Comparison of ENCODE assay signal across 8 cellular contexts in genomic region chr11:65574963-65575567, GRCh38. TPM values are rescaled to one million over a fixed set of nuclear protein-coding genes. Genes with fewer than 3 reads are reported as not detected.
DNase-seq lines count a peak whose midpoint lies in the region; ATAC-seq and TF ChIP-seq lines count a peak whose summit lies in the region.

No MANE protein-coding gene starts in this region.

- peaks cover 18% of the 10 kb centered on the region for H3K4me1 ChIP-seq in iPS-18a (ENCODE audit: control insufficient read depth, low read depth, low read length)

- H3K36me3 Mint-ChIP-seq in activated naive CD4-positive, alpha-beta T cell treated with anti-CD3 and anti-CD28 coated beads, Interleukin-2, amount 50 U/mL, for 72 hours, result peaks cover 30 to 32% of the 10 kb centered on the region in 2 donors

- no peaks in the 10 kb centered on the region for H3K27me3 Mint-ChIP-seq in stimulated activated naive CD8-positive, alpha-beta T cell treated with anti-CD3 and anti-CD28 coated beads, Interleukin-15, amount 100 ng/mL, for 72 hours

- H3K27ac Mint-ChIP-seq in activated naive CD4-positive, alpha-beta T cell treated with anti-CD3 and anti-CD28 coated beads, Interleukin-2, amount 50 U/mL, for 72 hours, result peak overlapping the region; percentile 92 to 93
- H3K27ac Mint-ChIP-seq in stimulated activated naive CD8-positive, alpha-beta T cell treated with anti-CD3 and anti-CD28 coated beads, Interleukin-15, amount 100 ng/mL, for 72 hours, result peak overlapping the region; percentile 91 to 97

- H3K4me3 ChIP-seq in AG09309 (ENCODE audit: control insufficient read depth, low read depth, low read length), result peak overlapping the region; percentile 86
- peak overlapping the region; percentile 53 for H3K4me3 ChIP-seq in iPS-18a (ENCODE audit: low read length)

- H3K4me3 Mint-ChIP-seq in stimulated activated naive CD8-positive, alpha-beta T cell treated with anti-CD3 and anti-CD28 coated beads, Interleukin-15, amount 100 ng/mL, for 72 hours, result peak overlapping the region; percentile 90 to 91

- no peak for TF ChIP-seq CTCF in AG09309 (IDR thresholded peaks at IDR 0.05; ENCODE audit: control insufficient read depth, insufficient read depth, low read depth, low read length, missing control alignments)

- peaks cover 82% of the 10 kb centered on the region for H3K4me1 Mint-ChIP-seq in stimulated activated naive CD8-positive, alpha-beta T cell treated with anti-CD3 and anti-CD28 coated beads, Interleukin-15, amount 100 ng/mL, for 72 hours

- H3K27me3 ChIP-seq in iPS-18a (ENCODE audit: control insufficient read depth, insufficient read depth, low read length), result peaks cover 36% of the 10 kb centered on the region

- no peak overlapping the region for H3K9ac ChIP-seq in iPS-18a (ENCODE audit: low read length)

- H3K9me3 ChIP-seq in iPS-18a (ENCODE audit: control insufficient read depth, low read depth, low read length), result no peaks in the 10 kb centered on the region

- no peak for DNase-seq in AG09309 (ENCODE audit: low read depth)
- peak in 58 of 76 experiments; percentile 15 to 72 (median 55) for DNase-seq in HUDEP-2 (lab: John Stamatoyannopoulos, UW; ENCODE audit: unreplicated experiment in 76 of 76)
- DNase-seq in activated naive CD4-positive, alpha-beta T cell treated with anti-CD3 and anti-CD28 coated beads, Interleukin-2, amount 50 U/mL, for 72 hours (ENCODE audit: low spot score in 2 of 2), result peak in 1 of 2 donors; percentile 42
- DNase-seq in stimulated activated naive CD8-positive, alpha-beta T cell treated with anti-CD3 and anti-CD28 coated beads, Interleukin-15, amount 100 ng/mL, for 72 hours, result no peak
- no peak for DNase-seq in activated gamma-delta T cell (lab: John Stamatoyannopoulos, UW)
- no peak for DNase-seq in nucleus accumbens (lab: John Stamatoyannopoulos, UW)

- H3K9me3 Mint-ChIP-seq in activated naive CD4-positive, alpha-beta T cell treated with anti-CD3 and anti-CD28 coated beads, Interleukin-2, amount 50 U/mL, for 72 hours, result no peaks in the 10 kb centered on the region
- no peaks in the 10 kb centered on the region for H3K9me3 Mint-ChIP-seq in stimulated activated naive CD8-positive, alpha-beta T cell treated with anti-CD3 and anti-CD28 coated beads, Interleukin-15, amount 100 ng/mL, for 72 hours

- H3K36me3 ChIP-seq in iPS-18a (ENCODE audit: control insufficient read depth, low read depth, low read length), result no peaks in the 10 kb centered on the region

- H3K27ac ChIP-seq in iPS-18a (ENCODE audit: low read length), result no peak overlapping the region

- ATAC-seq in activated naive CD4-positive, alpha-beta T cell treated with anti-CD3 and anti-CD28 coated beads, Interleukin-2, amount 50 U/mL, for 72 hours, result no peak
- ATAC-seq in stimulated activated naive CD8-positive, alpha-beta T cell treated with anti-CD3 and anti-CD28 coated beads, Interleukin-15, amount 100 ng/mL, for 72 hours, result peak; percentile 1
- ATAC-seq in GM21737 (IDR thresholded peaks at IDR 0.05; ENCODE audit: unreplicated experiment), result no peak

RNA-seq across cellular contexts. Expression of gene EHBP1L1, which starts 0.8 kb away (rescaled TPM):
- total RNA-seq in activated naive CD4-positive, alpha-beta T cell treated with anti-CD3 and anti-CD28 coated beads, Interleukin-2, amount 50 U/mL, for 72 hours, result 100 to 1,000 TPM; 101 to 144 TPM

RNA-seq across cellular contexts. Expression of gene FAM89B, which starts 2.7 kb away (rescaled TPM):
- total RNA-seq in activated naive CD4-positive, alpha-beta T cell treated with anti-CD3 and anti-CD28 coated beads, Interleukin-2, amount 50 U/mL, for 72 hours, result 10 to 100 TPM; 32.6 to 47.1 TPM

RNA-seq across cellular contexts. Expression of gene ZNRD2, which starts 4.8 kb away (rescaled TPM):
- 10 to 100 TPM; 35.9 to 44.3 TPM for total RNA-seq in activated naive CD4-positive, alpha-beta T cell treated with anti-CD3 and anti-CD28 coated beads, Interleukin-2, amount 50 U/mL, for 72 hours

RNA-seq across cellular contexts. Expression of gene LTBP3, which starts 16.9 kb away (rescaled TPM):
- 10 to 100 TPM; 66.6 to 90.4 TPM for total RNA-seq in activated naive CD4-positive, alpha-beta T cell treated with anti-CD3 and anti-CD28 coated beads, Interleukin-2, amount 50 U/mL, for 72 hours

RNA-seq across cellular contexts. Expression of gene KCNK7, which starts 20.5 kb away (rescaled TPM):
- under 1 TPM; 0.66 to 0.74 TPM for total RNA-seq in activated naive CD4-positive, alpha-beta T cell treated with anti-CD3 and anti-CD28 coated beads, Interleukin-2, amount 50 U/mL, for 72 hours

Comparison
In these comparisons a context has a peak if more than half of its experiments do, and no peak if none do; other contexts are left out.
1. DNase-seq: peak in HUDEP-2 (58 of 76); none in AG09309 (single experiment), stimulated activated naive CD8-positive, alpha-beta T cell treated with anti-CD3 and anti-CD28 coated beads, Interleukin-15, amount 100 ng/mL, for 72 hours (0 of 2), activated gamma-delta T cell (single experiment) and nucleus accumbens (0 of 56).